ENCODE assay signal across 8 cellular contexts in genomic region chr15:88331291-88331690, GRCh38.
DNase-seq lines count a peak whose midpoint lies in the region; ATAC-seq and TF ChIP-seq lines count a peak whose summit lies in the region.

No MANE protein-coding gene starts in this region.

- peak; percentile 17 for DNase-seq in AG08396 (ENCODE audit: low spot score)
- DNase-seq in HT1080 (ENCODE audit: low read depth) = peak; percentile 46
- peak; percentile 38 to 41 for DNase-seq in SW 1271 (lab: John Stamatoyannopoulos, UW)
- DNase-seq in colonic mucosa = peak; percentile 19
- DNase-seq in gastrocnemius medialis = no peak
- no peak for DNase-seq in kidney glomerular epithelial cell (lab: John Stamatoyannopoulos, UW)

- H3K27ac ChIP-seq in colonic mucosa (no peak overlapping the region), gastrocnemius medialis (no peak overlapping the region)

- H3K36me3 ChIP-seq in colonic mucosa (no peaks in the 10 kb centered on the region), gastrocnemius medialis (no peaks in the 10 kb centered on the region)

- H3K27me3 ChIP-seq in colonic mucosa = no peaks in the 10 kb centered on the region
- peaks cover 0 to 3% (median 0%) of the 10 kb centered on the region in 3 donors for H3K27me3 ChIP-seq in gastrocnemius medialis

- in situ Hi-C loops in gastrocnemius medialis (cut with MboI; ENCODE audit: low sequenced_read_pairs in 4 of 4) = no loop called here

- H3K4me3 ChIP-seq in GM12875 (ENCODE audit: low read depth, low read length) (no peak overlapping the region), colonic mucosa (no peak overlapping the region), gastrocnemius medialis (no peak overlapping the region)

- no peak overlapping the region for H3K9ac ChIP-seq in colonic mucosa (ENCODE audit: low read depth in 2 of 2, low read length in 2 of 2)

- intact Hi-C loops in colonic mucosa (cut with DNase I) = no loop called here
- intact Hi-C loops in gastrocnemius medialis (cut with DNase I; ENCODE audit: low total_unique reads) = no loop called here

- H3K4me1 ChIP-seq in colonic mucosa (no peaks in the 10 kb centered on the region), gastrocnemius medialis (no peaks in the 10 kb centered on the region)

- TF ChIP-seq CTCF in GM12875 (IDR thresholded peaks at IDR 0.05; ENCODE audit: borderline replicate concordance, insufficient read depth, low read depth, low read length) = peak; percentile 79
- TF ChIP-seq CTCF in colonic mucosa (IDR thresholded peaks at IDR 0.05) = peak; percentile 26
- TF ChIP-seq CTCF in gastrocnemius medialis (IDR thresholded peaks at IDR 0.05 in 4 of 5, conservative IDR thresholded peaks at IDR 0.05 in 1 of 5) = peak in 4 of 5 experiments; percentile 9 to 58 (median 25)

- ATAC-seq in gastrocnemius medialis (no peak), esophagus mucosa (no peak)

- H3K9me3 ChIP-seq in colonic mucosa (no peaks in the 10 kb centered on the region), gastrocnemius medialis (no peaks in the 10 kb centered on the region)

- no peak for TF ChIP-seq POLR2A in gastrocnemius medialis (IDR thresholded peaks at IDR 0.05)

Comparison
In these comparisons a context has a peak if more than half of its experiments do, and no peak if none do; other contexts are left out.
1. DNase-seq: peak in AG08396 (single experiment), HT1080 (single experiment), SW 1271 (2 of 2) and colonic mucosa (single experiment); none in gastrocnemius medialis (0 of 2) and kidney glomerular epithelial cell (single experiment).
2. CTCF ChIP-seq: peak in every context shown above with its lines; median percentile 79 in GM12875; 26 in colonic mucosa; 25 in gastrocnemius medialis.